Comparison of ENCODE assay signal across 12 cellular contexts in the genomic region with DNA sequence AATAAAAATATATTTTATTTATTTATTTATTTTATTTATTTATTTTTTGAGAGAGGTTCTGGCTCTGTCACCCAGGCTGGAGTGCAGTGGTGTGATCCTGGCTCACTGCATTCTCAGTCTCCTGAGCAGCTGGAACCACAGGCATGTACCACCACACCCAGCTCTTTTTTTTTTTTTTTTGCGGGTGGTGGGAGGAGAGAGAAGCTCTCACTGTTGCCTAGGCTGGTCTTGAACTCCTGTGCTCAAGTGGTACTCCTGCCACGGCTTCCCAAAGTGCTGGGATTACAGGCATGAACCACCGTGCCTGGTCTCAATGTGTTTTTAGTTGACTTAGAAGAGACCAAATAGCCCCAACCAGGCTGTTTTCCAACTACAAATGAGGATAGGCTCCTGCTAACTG.
DNase-seq lines count a peak whose midpoint lies in the region; ATAC-seq and TF ChIP-seq lines count a peak whose summit lies in the region.
"Had no signal": no experiment of that assay in that cellular context is flagged by ENCODE, and none has a peak within 500 bp of the region (broad histone marks: within the 10 kb centered on the region; RNA-seq: fewer than 3 reads in every experiment).

No MANE protein-coding gene starts in this region.

- no peak for TF ChIP-seq POLR2A in breast epithelium (IDR thresholded peaks at IDR 0.05)

- no peak overlapping the region for H2AFZ ChIP-seq in mammary epithelial cell (ENCODE audit: low read depth, low read length)

- no peak overlapping the region for H3K9ac ChIP-seq in mammary epithelial cell (ENCODE audit: insufficient read depth, low read length)

- no peaks in the 10 kb centered on the region for H4K20me1 ChIP-seq in mammary epithelial cell (ENCODE audit: insufficient read depth, low read length)

- DNase-seq in mammary epithelial cell: peak; percentile 9
- DNase-seq in breast epithelium (ENCODE audit: low spot score in 2 of 2): no peak
- DNase-seq in SW480 (ENCODE audit: low spot score): peak; percentile 74
- peak; percentile 10 for DNase-seq in choroid plexus epithelial cell (ENCODE audit: low read depth)
- no peak for DNase-seq in medulla oblongata (ENCODE audit: extremely low spot score)
- no peak for DNase-seq in T1000 (lab: John Stamatoyannopoulos, UW)
- DNase-seq: DMS53, NCI-H187 treated with DMSO at 0.1 percent for 48 hours, NCI-H2171, NCI-H774 had no signal

- H3K36me3 ChIP-seq in mammary epithelial cell (ENCODE audit: insufficient read depth, low read length) (no peaks in the 10 kb centered on the region), breast epithelium (no peaks in the 10 kb centered on the region)

- 71% methylated on average over 3 of the region's 3 CpGs for WGBS in mammary epithelial cell (ENCODE audit: low coverage, missing lambda C conversion rate)

- H3K9me3 ChIP-seq in mammary epithelial cell (replicated peaks; ENCODE audit: insufficient read depth, low read length) (no peaks in the 10 kb centered on the region), breast epithelium (peaks cover 6% of the 10 kb centered on the region in 2 donors)

- dilution Hi-C loops in mammary epithelial cell (cut with HindIII; ENCODE audit: low sequenced_read_pairs): loop anchor here (5.0 kb wide), 1 partner anchor 34 kb away; no protein-coding TSS in a partner anchor

- CTCF ChIA-PET in mammary epithelial cell (lab: Charles Lee; ENCODE audit: low non-redundant PET): no interaction called here

- no peaks in the 10 kb centered on the region for H3K27me3 ChIP-seq in mammary epithelial cell (ENCODE audit: insufficient read depth, low read length)
- no peaks in the 10 kb centered on the region for H3K27me3 ChIP-seq in breast epithelium

- no peak for ATAC-seq in GM21528 (IDR thresholded peaks at IDR 0.05; ENCODE audit: low FRiP score, unreplicated experiment)
- ATAC-seq: GM12878 had no signal

- H3K4me1 ChIP-seq in mammary epithelial cell (ENCODE audit: insufficient read depth, low read length) (no peaks in the 10 kb centered on the region), breast epithelium (no peaks in the 10 kb centered on the region)

- H3K27ac ChIP-seq in mammary epithelial cell (ENCODE audit: insufficient read depth, low read depth, low read length) (no peak overlapping the region), breast epithelium (no peak overlapping the region)

- H3K4me2 ChIP-seq in mammary epithelial cell (ENCODE audit: insufficient read depth, low read depth, low read length): no peak overlapping the region

- no peak for TF ChIP-seq CTCF in mammary epithelial cell (conservative IDR thresholded peaks at IDR 0.05 in 1 of 2, IDR thresholded peaks at IDR 0.05 in 1 of 2; ENCODE audit: extremely low read depth in 1 of 2, insufficient read depth in 1 of 2, low read depth in 1 of 2, low read length in 2 of 2)
- no peak for TF ChIP-seq CTCF in breast epithelium (IDR thresholded peaks at IDR 0.05)
- TF ChIP-seq CTCF in choroid plexus epithelial cell (conservative IDR thresholded peaks at IDR 0.05; ENCODE audit: low read depth, low read length): no peak

- no TSS peak for BruUV-seq in mammary epithelial cell (replicated peaks; lab: Mats Ljungman, UMichigan)

- H3K4me3 ChIP-seq in mammary epithelial cell (replicated peaks in 1 of 3; ENCODE audit: insufficient read depth in 1 of 3, low read depth in 2 of 3, low read length in 3 of 3) (no peak overlapping the region), breast epithelium (no peak overlapping the region), choroid plexus epithelial cell (ENCODE audit: low read depth, low read length) (no peak overlapping the region)
- H3K4me3 ChIP-seq: GM12878 had no signal

- no peaks in the 10 kb centered on the region for H3K79me2 ChIP-seq in mammary epithelial cell (ENCODE audit: insufficient read depth, low read length)

- intact Hi-C loops in mammary epithelial cell (cut with micrococcal nuclease): no loop called here
- intact Hi-C loops in breast epithelium (cut with DNase I; ENCODE audit: low total_unique reads): no loop called here

- in situ Hi-C loops in mammary epithelial cell (cut with MboI; ENCODE audit: low sequenced_read_pairs in 2 of 2): no loop called here

Comparison
In these comparisons a context has a peak if more than half of its experiments do, and no peak if none do; other contexts are left out.
1. DNase-seq: peak in mammary epithelial cell (single experiment), SW480 (single experiment) and choroid plexus epithelial cell (single experiment); none in breast epithelium (0 of 2), medulla oblongata (single experiment) and T1000 (single experiment).